In the genomic region with DNA sequence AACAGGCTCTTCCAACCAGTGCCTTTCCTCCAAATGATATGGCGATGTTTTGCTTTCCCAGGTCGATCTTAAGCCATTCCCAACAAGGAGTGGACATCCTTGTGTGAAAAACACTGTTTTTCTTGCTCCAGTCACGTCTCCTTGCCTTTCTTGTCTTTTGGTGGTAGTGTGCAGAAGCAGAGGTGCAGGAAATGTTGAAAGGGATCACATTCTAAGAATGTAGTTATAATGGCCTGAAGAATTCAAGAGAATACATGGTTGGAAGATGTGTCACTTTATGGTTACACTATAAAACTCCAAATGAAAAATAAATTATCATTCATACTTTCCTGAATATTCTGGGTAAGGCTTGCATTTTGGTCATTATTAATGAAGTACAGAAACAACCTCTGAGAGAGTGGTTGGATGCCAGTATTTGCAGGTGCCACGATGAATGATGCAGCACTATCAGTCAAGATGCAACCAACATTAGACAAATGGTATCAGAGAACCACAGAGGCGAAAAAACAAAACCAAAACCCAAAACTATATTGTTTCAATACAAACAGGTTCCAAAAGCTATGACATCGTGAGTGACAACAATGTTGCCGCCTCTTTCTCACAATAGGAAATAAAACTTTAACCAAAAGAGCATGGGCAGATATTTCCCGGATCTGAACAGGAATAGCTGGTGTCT, we compare ENCODE assay signal across 29 cellular contexts.
"Had no signal": no experiment of that assay in that cellular context is flagged by ENCODE, and none has a peak within 500 bp of the region (broad histone marks: within the 10 kb centered on the region; RNA-seq: fewer than 3 reads in every experiment).

No MANE protein-coding gene starts in this region.

- H3K27me3 Mint-ChIP-seq: activated naive CD4-positive, alpha-beta T cell treated with anti-CD3 and anti-CD28 coated beads, Interleukin-2, amount 10 ng/mL, durations not matched to agents 7 days and 5 days; activated naive CD8-positive, alpha-beta T cell; central memory CD8-positive, alpha-beta T cell had no signal

- H3K9me3 ChIP-seq: colonic mucosa had no signal

- H3K4me3 ChIP-seq: colonic mucosa had no signal

- ATAC-seq: activated CD8-positive, alpha-beta memory T cell treated with anti-CD3 and anti-CD28 coated beads, Interleukin-2, amount 10 ng/mL, durations not matched to agents 7 days and 5 days had no signal

- DNase-seq: activated CD4-positive, alpha-beta memory T cell treated with anti-CD3 and anti-CD28 coated beads, Interleukin-2, amount 10 ng/mL, durations not matched to agents 7 days and 5 days; activated CD4-positive, alpha-beta T cell treated with anti-CD3 and anti-CD28 coated beads for 1 hour; activated CD4-positive, alpha-beta T cell treated with anti-CD3 and anti-CD28 coated beads for 48 hours; activated CD4-positive, CD25-positive, alpha-beta regulatory T cell; activated CD8-positive, alpha-beta memory T cell treated with anti-CD3 and anti-CD28 coated beads for 24 hours; activated CD8-positive, alpha-beta memory T cell treated with anti-CD3 and anti-CD28 coated beads, Interleukin-2, amount 10 ng/mL, durations not matched to agents 7 days and 5 days; activated CD8-positive, alpha-beta memory T cell treated with anti-CD3 and anti-CD28 coated beads, Interleukin-2, amount 50 U/mL, for 48 hours; activated effector memory CD4-positive, alpha-beta T cell treated with Interleukin-2 at 50 U/mL for 16 hours; activated naive CD4-positive, alpha-beta T cell treated with anti-CD3 and anti-CD28 coated beads, Interleukin-2, amount 10 ng/mL, durations not matched to agents 7 days and 5 days; activated T-cell treated with anti-CD3 and anti-CD28 coated beads, Interleukin-2, amount 50 U/mL, for 48 hours; amniotic stem cell; aorta; brain microvascular endothelial cell; colonic mucosa; NCI-H1092 treated with DMSO at 0.1 percent for 48 hours; NCI-H1417; NCI-H146; NCI-H187; NCI-H2081 treated with DMSO at 0.1 percent for 48 hours; NCI-H510A; NCI-H526; NCI-H748 treated with DMSO at 0.1 percent for 48 hours; Right ventricle myocardium superior; SW 1271; T-helper 1 cell; T1000; WERI-Rb-1 had no signal

- H3K4me1 Mint-ChIP-seq: central memory CD8-positive, alpha-beta T cell had no signal

- H3K36me3 ChIP-seq: brain microvascular endothelial cell, colonic mucosa, WERI-Rb-1 had no signal

- H3K27ac ChIP-seq: brain microvascular endothelial cell, colonic mucosa, WERI-Rb-1 had no signal

- H3K4me3 Mint-ChIP-seq: activated CD4-positive, alpha-beta memory T cell treated with anti-CD3 and anti-CD28 coated beads, Interleukin-2, amount 10 ng/mL, durations not matched to agents 7 days and 5 days; activated CD8-positive, alpha-beta memory T cell treated with anti-CD3 and anti-CD28 coated beads, Interleukin-2, amount 10 ng/mL, durations not matched to agents 7 days and 5 days; activated naive CD4-positive, alpha-beta T cell treated with anti-CD3 and anti-CD28 coated beads, Interleukin-2, amount 10 ng/mL, durations not matched to agents 7 days and 5 days; activated naive CD8-positive, alpha-beta T cell; central memory CD8-positive, alpha-beta T cell had no signal

- H3K27ac Mint-ChIP-seq: activated CD4-positive, alpha-beta memory T cell treated with anti-CD3 and anti-CD28 coated beads, Interleukin-2, amount 10 ng/mL, durations not matched to agents 7 days and 5 days; activated CD8-positive, alpha-beta memory T cell treated with anti-CD3 and anti-CD28 coated beads, Interleukin-2, amount 10 ng/mL, durations not matched to agents 7 days and 5 days; activated naive CD8-positive, alpha-beta T cell had no signal

- H3K4me1 ChIP-seq: colonic mucosa had no signal

- H3K9me3 Mint-ChIP-seq: activated CD4-positive, alpha-beta memory T cell treated with anti-CD3 and anti-CD28 coated beads, Interleukin-2, amount 10 ng/mL, durations not matched to agents 7 days and 5 days; activated naive CD4-positive, alpha-beta T cell treated with anti-CD3 and anti-CD28 coated beads, Interleukin-2, amount 10 ng/mL, durations not matched to agents 7 days and 5 days; central memory CD8-positive, alpha-beta T cell had no signal

- H3K27me3 ChIP-seq: brain microvascular endothelial cell, colonic mucosa had no signal
